In genomic region chr1:99520121-99520520, GRCh38 we compare ENCODE assay signal across 40 cellular contexts.
"Had no signal": no experiment of that assay in that cellular context is flagged by ENCODE, and none has a peak within 500 bp of the region (broad histone marks: within the 10 kb centered on the region; RNA-seq: fewer than 3 reads in every experiment).

No MANE protein-coding gene starts in this region.

- H3K36me3 Mint-ChIP-seq: activated naive CD4-positive, alpha-beta T cell treated with anti-CD3 and anti-CD28 coated beads, Interleukin-2, amount 10 ng/mL, durations not matched to agents 7 days and 5 days; activated naive CD4-positive, alpha-beta T cell treated with anti-CD3 and anti-CD28 coated beads, Interleukin-2, amount 50 U/mL, for 24 hours; activated naive CD8-positive, alpha-beta T cell; activated naive CD8-positive, alpha-beta T cell treated with anti-CD3 and anti-CD28 coated beads for 36 hours; activated naive CD8-positive, alpha-beta T cell treated with anti-CD3 and anti-CD28 coated beads, Interleukin-2, amount 10 ng/mL, durations not matched to agents 7 days and 5 days had no signal

- H3K27me3 ChIP-seq: adrenal gland, ascending aorta, body of pancreas, brain microvascular endothelial cell, breast epithelium, cardiac muscle cell had no signal

- H3K27ac Mint-ChIP-seq: activated naive CD4-positive, alpha-beta T cell treated with anti-CD3 and anti-CD28 coated beads for 36 hours; activated naive CD4-positive, alpha-beta T cell treated with anti-CD3 and anti-CD28 coated beads, Interleukin-2, amount 10 ng/mL, durations not matched to agents 7 days and 5 days; activated naive CD4-positive, alpha-beta T cell treated with anti-CD3 and anti-CD28 coated beads, Interleukin-2, amount 50 U/mL, for 24 hours; activated naive CD4-positive, alpha-beta T cell treated with anti-CD3 and anti-CD28 coated beads, Interleukin-2, amount 50 U/mL, for 72 hours; activated naive CD8-positive, alpha-beta T cell; activated naive CD8-positive, alpha-beta T cell treated with anti-CD3 and anti-CD28 coated beads for 36 hours; activated naive CD8-positive, alpha-beta T cell treated with anti-CD3 and anti-CD28 coated beads, Interleukin-2, amount 10 ng/mL, durations not matched to agents 7 days and 5 days; activated naive CD8-positive, alpha-beta T cell treated with anti-CD3 and anti-CD28 coated beads, Interleukin-2, amount 50 U/mL, for 24 hours; activated T-cell treated with anti-CD3 and anti-CD28 coated beads, Interleukin-2, amount 50 U/mL, for 24 hours; activated T-cell treated with anti-CD3 and anti-CD28 coated beads, Interleukin-2, amount 50 U/mL, for 72 hours; activated T-helper 1 cell treated with anti-CD3 and anti-CD28 coated beads, Interleukin-12 subunit alpha, Interleukin-12 subunit beta, Interleukin-2, Interleukin-4 antibody, amounts not matched to agents 30 ng/mL and 10 ng/mL and 1 ng/mL, durations not matched to agents 14 hours and 24 hours and 36 hours; activated T-helper 17 cell treated with anti-CD3 and anti-CD28 coated beads, Interleukin-2, amount 50 U/mL, for 72 hours; activated T-helper 2 cell treated with anti-CD3 and anti-CD28 coated beads, Interferon-gamma antibody, Interleukin-2, Interleukin-4, amounts not matched to agents 10 μg/mL and 5 μg/mL and 100 μg/mL, durations not matched to agents 14 hours and 24 hours and 36 hours; brain had no signal

- H3K4me1 Mint-ChIP-seq: activated naive CD4-positive, alpha-beta T cell treated with anti-CD3 and anti-CD28 coated beads, Interleukin-2, amount 10 ng/mL, durations not matched to agents 7 days and 5 days; activated naive CD4-positive, alpha-beta T cell treated with anti-CD3 and anti-CD28 coated beads, Interleukin-2, amount 50 U/mL, for 24 hours; activated naive CD8-positive, alpha-beta T cell treated with anti-CD3 and anti-CD28 coated beads for 36 hours; activated naive CD8-positive, alpha-beta T cell treated with anti-CD3 and anti-CD28 coated beads, Interleukin-2, amount 10 ng/mL, durations not matched to agents 7 days and 5 days; activated naive CD8-positive, alpha-beta T cell treated with anti-CD3 and anti-CD28 coated beads, Interleukin-2, amount 50 U/mL, for 24 hours; activated T-helper 17 cell treated with anti-CD3 and anti-CD28 coated beads, Interleukin-2, amount 50 U/mL, for 72 hours; central memory CD8-positive, alpha-beta T cell had no signal

- H3K4me3 ChIP-seq: adrenal gland, ascending aorta, body of pancreas, breast epithelium, cardiac muscle cell had no signal

- H3K9me3 Mint-ChIP-seq: activated naive CD4-positive, alpha-beta T cell treated with anti-CD3 and anti-CD28 coated beads, Interleukin-2, amount 10 ng/mL, durations not matched to agents 7 days and 5 days; activated naive CD4-positive, alpha-beta T cell treated with anti-CD3 and anti-CD28 coated beads, Interleukin-2, amount 50 U/mL, for 24 hours; activated naive CD8-positive, alpha-beta T cell treated with anti-CD3 and anti-CD28 coated beads for 36 hours; activated naive CD8-positive, alpha-beta T cell treated with anti-CD3 and anti-CD28 coated beads, Interleukin-2, amount 10 ng/mL, durations not matched to agents 7 days and 5 days; activated naive CD8-positive, alpha-beta T cell treated with anti-CD3 and anti-CD28 coated beads, Interleukin-2, amount 50 U/mL, for 24 hours; activated T-cell treated with anti-CD3 and anti-CD28 coated beads, Interleukin-2, amount 50 U/mL, for 24 hours; activated T-cell treated with anti-CD3 and anti-CD28 coated beads, Interleukin-2, amount 50 U/mL, for 4 hours; activated T-cell treated with anti-CD3 and anti-CD28 coated beads, Interleukin-2, amount 50 U/mL, for 72 hours; activated T-helper 1 cell treated with anti-CD3 and anti-CD28 coated beads, Interleukin-12 subunit alpha, Interleukin-12 subunit beta, Interleukin-2, Interleukin-4 antibody, amounts not matched to agents 30 ng/mL and 10 ng/mL and 1 ng/mL, durations not matched to agents 14 hours and 24 hours and 36 hours; activated T-helper 17 cell treated with anti-CD3 and anti-CD28 coated beads, Interleukin-2, amount 50 U/mL, for 72 hours; activated T-helper 2 cell treated with anti-CD3 and anti-CD28 coated beads, Interferon-gamma antibody, Interleukin-2, Interleukin-4, amounts not matched to agents 10 μg/mL and 5 μg/mL and 100 μg/mL, durations not matched to agents 14 hours and 24 hours and 36 hours; central memory CD8-positive, alpha-beta T cell had no signal

- FAIRE-seq: astrocyte, bronchial epithelial cell had no signal

- H3K27me3 Mint-ChIP-seq: activated naive CD4-positive, alpha-beta T cell treated with anti-CD3 and anti-CD28 coated beads, Interleukin-2, amount 10 ng/mL, durations not matched to agents 7 days and 5 days; activated naive CD8-positive, alpha-beta T cell treated with anti-CD3 and anti-CD28 coated beads for 36 hours; activated naive CD8-positive, alpha-beta T cell treated with anti-CD3 and anti-CD28 coated beads, Interleukin-2, amount 50 U/mL, for 24 hours; activated T-cell treated with anti-CD3 and anti-CD28 coated beads, Interleukin-2, amount 50 U/mL, for 24 hours; central memory CD8-positive, alpha-beta T cell had no signal

- H3K4me1 ChIP-seq: adrenal gland, ascending aorta, body of pancreas, breast epithelium had no signal

- DNase-seq: activated effector memory CD4-positive, alpha-beta T cell treated with anti-CD3 and anti-CD28 coated beads, Interleukin-2, amount 50 U/mL, for 16 hours; activated effector memory CD4-positive, alpha-beta T cell treated with Interleukin-2 at 50 U/mL for 16 hours; activated gamma-delta T cell; activated gamma-delta T cell treated with Interleukin-2 at 50 U/mL for 16 hours; activated naive CD4-positive, alpha-beta T cell; activated naive CD4-positive, alpha-beta T cell treated with anti-CD3 and anti-CD28 coated beads for 36 hours; activated naive CD4-positive, alpha-beta T cell treated with anti-CD3 and anti-CD28 coated beads, Interleukin-2, amount 10 ng/mL, durations not matched to agents 7 days and 5 days; activated naive CD4-positive, alpha-beta T cell treated with anti-CD3 and anti-CD28 coated beads, Interleukin-2, amount 50 U/mL, for 16 hours; activated naive CD4-positive, alpha-beta T cell treated with Interleukin-2 at 50 U/mL for 16 hours; activated naive CD8-positive, alpha-beta T cell treated with anti-CD3 and anti-CD28 coated beads for 36 hours; activated naive CD8-positive, alpha-beta T cell treated with anti-CD3 and anti-CD28 coated beads, Interleukin-2, amount 10 ng/mL, durations not matched to agents 7 days and 5 days; activated naive CD8-positive, alpha-beta T cell treated with anti-CD3 and anti-CD28 coated beads, Interleukin-2, amount 50 U/mL, for 24 hours; activated T-cell treated with anti-CD3 and anti-CD28 coated beads, Interleukin-2, amount 50 U/mL, for 1 hour; activated T-cell treated with anti-CD3 and anti-CD28 coated beads, Interleukin-2, amount 50 U/mL, for 24 hours; activated T-cell treated with anti-CD3 and anti-CD28 coated beads, Interleukin-2, amount 50 U/mL, for 4 hours; activated T-cell treated with anti-CD3 and anti-CD28 coated beads, Interleukin-2, amount 50 U/mL, for 48 hours; activated T-cell treated with anti-CD3 and anti-CD28 coated beads, Interleukin-2, amount 50 U/mL, for 72 hours; adrenal gland; amniotic stem cell; amygdala; anterior cingulate cortex; aorta; body of pancreas; brain microvascular endothelial cell; caudate nucleus; central memory CD4-positive, alpha-beta T cell; cerebellar nuclear complex had no signal

- H3K9me3 ChIP-seq: adrenal gland, ascending aorta, body of pancreas, breast epithelium had no signal

- H3K36me3 ChIP-seq: adrenal gland, ascending aorta, brain microvascular endothelial cell, breast epithelium, cardiac muscle cell had no signal

- ATAC-seq: activated naive CD4-positive, alpha-beta T cell treated with anti-CD3 and anti-CD28 coated beads, Interleukin-2, amount 50 U/mL, for 72 hours; activated naive CD8-positive, alpha-beta T cell treated with anti-CD3 and anti-CD28 coated beads, Interleukin-2, amount 50 U/mL, for 24 hours; activated T-cell treated with anti-CD3 and anti-CD28 coated beads, Interleukin-2, amount 50 U/mL, for 4 hours; activated T-cell treated with anti-CD3 and anti-CD28 coated beads, Interleukin-2, amount 50 U/mL, for 72 hours; activated T-helper 17 cell treated with anti-CD3 and anti-CD28 coated beads, Interleukin-2, amount 50 U/mL, for 72 hours; body of pancreas had no signal

- H3K4me3 Mint-ChIP-seq: activated naive CD4-positive, alpha-beta T cell treated with anti-CD3 and anti-CD28 coated beads for 36 hours; activated naive CD4-positive, alpha-beta T cell treated with anti-CD3 and anti-CD28 coated beads, Interleukin-2, amount 10 ng/mL, durations not matched to agents 7 days and 5 days; activated naive CD4-positive, alpha-beta T cell treated with anti-CD3 and anti-CD28 coated beads, Interleukin-2, amount 50 U/mL, for 24 hours; activated naive CD8-positive, alpha-beta T cell; activated naive CD8-positive, alpha-beta T cell treated with anti-CD3 and anti-CD28 coated beads for 36 hours; activated naive CD8-positive, alpha-beta T cell treated with anti-CD3 and anti-CD28 coated beads, Interleukin-2, amount 10 ng/mL, durations not matched to agents 7 days and 5 days; activated naive CD8-positive, alpha-beta T cell treated with anti-CD3 and anti-CD28 coated beads, Interleukin-2, amount 50 U/mL, for 24 hours; activated T-cell treated with anti-CD3 and anti-CD28 coated beads, Interleukin-2, amount 50 U/mL, for 24 hours; activated T-cell treated with anti-CD3 and anti-CD28 coated beads, Interleukin-2, amount 50 U/mL, for 4 hours; activated T-cell treated with anti-CD3 and anti-CD28 coated beads, Interleukin-2, amount 50 U/mL, for 72 hours; activated T-helper 1 cell treated with anti-CD3 and anti-CD28 coated beads, Interleukin-12 subunit alpha, Interleukin-12 subunit beta, Interleukin-2, Interleukin-4 antibody, amounts not matched to agents 30 ng/mL and 10 ng/mL and 1 ng/mL, durations not matched to agents 14 hours and 24 hours and 36 hours; activated T-helper 17 cell treated with anti-CD3 and anti-CD28 coated beads, Interleukin-2, amount 50 U/mL, for 72 hours; brain; central memory CD8-positive, alpha-beta T cell had no signal

- H3K27ac ChIP-seq: adrenal gland, ascending aorta, body of pancreas, brain microvascular endothelial cell, breast epithelium, cardiac muscle cell had no signal
